In genomic region chr20:41178904-41179432, GRCh38 we compare ENCODE assay signal across 1 cellular context.
TF ChIP-seq lines count a peak whose summit lies in the region.

No MANE protein-coding gene starts in this region.

TF ChIP-seq in WTC11, 78 proteins besides CTCF, POLR2A, EP300 and RAD21 (continued from another document):
- no peak for TF ChIP-seq ZNF532 (CRISPR knock-in tag; IDR thresholded peaks at IDR 0.05; ENCODE audit: borderline replicate concordance)
- TF ChIP-seq, protein P1, sequence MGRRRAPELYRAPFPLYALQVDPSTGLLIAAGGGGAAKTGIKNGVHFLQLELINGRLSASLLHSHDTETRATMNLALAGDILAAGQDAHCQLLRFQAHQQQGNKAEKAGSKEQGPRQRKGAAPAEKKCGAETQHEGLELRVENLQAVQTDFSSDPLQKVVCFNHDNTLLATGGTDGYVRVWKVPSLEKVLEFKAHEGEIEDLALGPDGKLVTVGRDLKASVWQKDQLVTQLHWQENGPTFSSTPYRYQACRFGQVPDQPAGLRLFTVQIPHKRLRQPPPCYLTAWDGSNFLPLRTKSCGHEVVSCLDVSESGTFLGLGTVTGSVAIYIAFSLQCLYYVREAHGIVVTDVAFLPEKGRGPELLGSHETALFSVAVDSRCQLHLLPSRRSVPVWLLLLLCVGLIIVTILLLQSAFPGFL (CRISPR knock-in tag; IDR thresholded peaks at IDR 0.05; ENCODE audit: borderline replicate concordance), result no peak
- TF ChIP-seq GABPB1 (CRISPR knock-in tag; IDR thresholded peaks at IDR 0.05), result no peak
- no peak for TF ChIP-seq MAX (CRISPR knock-in tag; IDR thresholded peaks at IDR 0.05)
- TF ChIP-seq HMGXB4 (CRISPR knock-in tag; IDR thresholded peaks at IDR 0.05), result no peak
